In the genomic region with DNA sequence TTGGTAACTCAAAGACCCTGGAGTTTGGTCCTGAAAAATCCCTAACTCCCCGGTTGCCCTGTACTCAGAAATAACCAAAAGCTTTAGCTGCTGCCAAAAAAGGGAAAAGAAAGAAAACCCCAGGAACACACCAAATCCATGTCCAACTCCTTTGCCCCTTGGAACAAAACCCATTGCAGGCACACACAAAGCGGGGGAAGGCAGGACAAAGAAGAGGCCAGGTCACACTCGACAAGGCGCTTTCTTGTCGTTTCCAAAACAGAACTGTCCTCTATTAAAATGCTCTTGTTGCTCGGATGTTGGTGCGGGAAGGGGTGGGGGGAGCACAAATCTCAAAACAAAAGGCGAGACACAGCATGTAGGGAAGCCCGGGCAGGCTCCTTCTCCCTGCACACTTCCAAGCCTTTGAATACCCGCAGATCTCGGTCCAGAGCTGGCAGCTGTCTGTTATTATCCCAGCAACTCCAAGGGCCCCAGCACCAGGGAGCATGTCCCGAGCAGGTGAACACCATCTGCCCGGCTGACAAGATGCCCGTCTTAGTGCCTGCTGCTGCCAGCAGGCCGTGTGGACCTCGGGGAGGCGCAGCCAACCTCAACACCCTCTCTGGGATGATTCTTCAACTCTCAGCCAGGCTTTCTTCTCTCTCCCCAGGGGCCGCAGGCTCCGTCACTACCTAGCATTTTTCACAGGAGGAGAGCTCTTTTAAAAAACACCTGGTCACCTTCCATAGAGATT, we compare ENCODE assay signal across 9 cellular contexts.
DNase-seq lines count a peak whose midpoint lies in the region; ATAC-seq and TF ChIP-seq lines count a peak whose summit lies in the region.
"Had no signal": no experiment of that assay in that cellular context is flagged by ENCODE, and none has a peak within 500 bp of the region (broad histone marks: within the 10 kb centered on the region; RNA-seq: fewer than 3 reads in every experiment).

No MANE protein-coding gene starts in this region.

- H3K36me3 ChIP-seq in naive thymus-derived CD4-positive, alpha-beta T cell (ENCODE audit: control insufficient read depth in 2 of 3, insufficient read depth in 3 of 3, low read length in 3 of 3), result no peaks in the 10 kb centered on the region
- H3K36me3 ChIP-seq in hepatocyte (replicated peaks; ENCODE audit: insufficient read depth, low read depth), result no peaks in the 10 kb centered on the region

- CTCF ChIA-PET in naive thymus-derived CD4-positive, alpha-beta T cell (lab: Charles Lee), result interaction anchor here (1.2 to 1.5 kb wide), 3 partner anchors 10 to 179 kb away, joined by 3 to 6 read pairs (median 4); no protein-coding TSS in a partner anchor

- peaks cover 63% of the 10 kb centered on the region for H3K4me1 Mint-ChIP-seq in activated naive CD8-positive, alpha-beta T cell treated with anti-CD3 and anti-CD28 coated beads, Interleukin-2, amount 10 ng/mL, durations not matched to agents 7 days and 5 days
- H3K4me1 Mint-ChIP-seq in naive thymus-derived CD4-positive, alpha-beta T cell, result peaks cover 47 to 97% (median 88%) of the 10 kb centered on the region in 7 donors
- H3K4me1 Mint-ChIP-seq in HFFc6 (ENCODE audit: low read depth), result peaks cover 38% of the 10 kb centered on the region

- no peak overlapping the region for H2AFZ ChIP-seq in hepatocyte

- 66% methylated on average over 19 of the region's 19 CpGs for WGBS in hepatocyte (ENCODE audit: low lambda C conversion rate, missing lambda C conversion rate)

- intact Hi-C loops in naive thymus-derived CD4-positive, alpha-beta T cell (cut with micrococcal nuclease), result loop anchor here (1.0 to 5.0 kb wide), 6 partner anchors 13 to 48 kb away; no protein-coding TSS in a partner anchor

- no peaks in the 10 kb centered on the region for H3K9me2 ChIP-seq in hepatocyte (replicated peaks; ENCODE audit: insufficient read depth)

- H3K27ac ChIP-seq in naive thymus-derived CD4-positive, alpha-beta T cell (ENCODE audit: low read depth, low read length), result peak overlapping the region; percentile 53
- no peak overlapping the region for H3K27ac ChIP-seq in hepatocyte

- H3K27me3 ChIP-seq in naive thymus-derived CD4-positive, alpha-beta T cell (ENCODE audit: control insufficient read depth in 2 of 2, insufficient read depth in 2 of 2, low read length in 2 of 2), result no peaks in the 10 kb centered on the region
- no peaks in the 10 kb centered on the region for H3K27me3 ChIP-seq in hepatocyte

- H3K4me3 Mint-ChIP-seq in activated naive CD8-positive, alpha-beta T cell treated with anti-CD3 and anti-CD28 coated beads, Interleukin-2, amount 10 ng/mL, durations not matched to agents 7 days and 5 days, result peak overlapping the region; percentile 70
- H3K4me3 Mint-ChIP-seq in naive thymus-derived CD4-positive, alpha-beta T cell, result peak overlapping the region; percentile 59 to 85 (median 78)
- H3K4me3 Mint-ChIP-seq in HFFc6, result no peak overlapping the region

- TF ChIP-seq CTCF in hepatocyte (IDR thresholded peaks at IDR 0.05; ENCODE audit: poor library complexity) (no peak), HFFc6 (IDR thresholded peaks at IDR 0.05) (no peak)

- peaks cover 100% of the 10 kb centered on the region for H3K79me2 ChIP-seq in hepatocyte

- no peak overlapping the region for H3K4me2 ChIP-seq in hepatocyte

- peak overlapping the region; percentile 20 for H3K4me3 ChIP-seq in naive thymus-derived CD4-positive, alpha-beta T cell (ENCODE audit: low read length)
- no peak overlapping the region for H3K4me3 ChIP-seq in hepatocyte
- H3K4me3 ChIP-seq: K562 had no signal

- peaks cover 53% of the 10 kb centered on the region for H4K20me1 ChIP-seq in hepatocyte (ENCODE audit: insufficient read depth, poor library complexity, severe bottlenecking)

- H3K36me3 Mint-ChIP-seq in activated naive CD8-positive, alpha-beta T cell treated with anti-CD3 and anti-CD28 coated beads, Interleukin-2, amount 10 ng/mL, durations not matched to agents 7 days and 5 days, result peaks cover 13% of the 10 kb centered on the region
- H3K36me3 Mint-ChIP-seq in naive thymus-derived CD4-positive, alpha-beta T cell, result peaks cover 0 to 3% (median 0%) of the 10 kb centered on the region in 5 donors
- H3K36me3 Mint-ChIP-seq in HFFc6 (ENCODE audit: low read depth), result 0 out of 2 replicates have a peak, but pooled peaks cover 6% of the 10 kb centered on the region

- DNase-seq in COR-L47 (lab: John Stamatoyannopoulos, UW) (peak; percentile 96), NCI-H146 (lab: John Stamatoyannopoulos, UW) (peak; percentile 85), hepatocyte (ENCODE audit: low spot score) (no peak), occipital lobe (lab: John Stamatoyannopoulos, UW) (no peak), glomerular visceral epithelial cell (ENCODE audit: extremely low spot score) (no peak), HFFc6 (no peak)
- DNase-seq in activated naive CD8-positive, alpha-beta T cell treated with anti-CD3 and anti-CD28 coated beads, Interleukin-2, amount 10 ng/mL, durations not matched to agents 7 days and 5 days, result no peak
- no peak for DNase-seq in naive thymus-derived CD4-positive, alpha-beta T cell

- H3K9me3 Mint-ChIP-seq in activated naive CD8-positive, alpha-beta T cell treated with anti-CD3 and anti-CD28 coated beads, Interleukin-2, amount 10 ng/mL, durations not matched to agents 7 days and 5 days, result no peaks in the 10 kb centered on the region
- no peaks in the 10 kb centered on the region for H3K9me3 Mint-ChIP-seq in naive thymus-derived CD4-positive, alpha-beta T cell
- H3K9me3 Mint-ChIP-seq in HFFc6, result no peaks in the 10 kb centered on the region

- no peaks in the 10 kb centered on the region for H3K27me3 Mint-ChIP-seq in activated naive CD8-positive, alpha-beta T cell treated with anti-CD3 and anti-CD28 coated beads, Interleukin-2, amount 10 ng/mL, durations not matched to agents 7 days and 5 days
- no peaks in the 10 kb centered on the region for H3K27me3 Mint-ChIP-seq in naive thymus-derived CD4-positive, alpha-beta T cell
- no peaks in the 10 kb centered on the region; the same call in 1 of the 2 replicates for H3K27me3 Mint-ChIP-seq in HFFc6 (ENCODE audit: insufficient read depth)

- POLR2A ChIA-PET in activated naive CD8-positive, alpha-beta T cell treated with anti-CD3 and anti-CD28 coated beads, Interleukin-2, amount 10 ng/mL, durations not matched to agents 7 days and 5 days (lab: Charles Lee), result interaction anchor here (0.7 to 2.8 kb wide), 6 partner anchors 11 to 95 kb away, joined by 3 to 16 read pairs (median 5); no protein-coding TSS in a partner anchor
- POLR2A ChIA-PET in naive thymus-derived CD4-positive, alpha-beta T cell (lab: Charles Lee), result interaction anchor here (0.9 to 1.6 kb wide), 5 partner anchors 10 to 22 kb away, joined by 3 to 7 read pairs (median 4); no protein-coding TSS in a partner anchor

- peaks cover 4 to 68% of the 10 kb centered on the region in 2 donors for H3K4me1 ChIP-seq in naive thymus-derived CD4-positive, alpha-beta T cell (ENCODE audit: control insufficient read depth in 2 of 2, insufficient read depth in 2 of 2, low read length in 2 of 2)
- H3K4me1 ChIP-seq in hepatocyte (ENCODE audit: insufficient read depth), result peaks cover 31% of the 10 kb centered on the region

- no peaks in the 10 kb centered on the region for H3K9me3 ChIP-seq in naive thymus-derived CD4-positive, alpha-beta T cell (ENCODE audit: control insufficient read depth in 2 of 3, low read length in 3 of 3)
- H3K9me3 ChIP-seq in hepatocyte (ENCODE audit: low read depth), result no peaks in the 10 kb centered on the region

- peak overlapping the region; percentile 91 for H3K27ac Mint-ChIP-seq in activated naive CD8-positive, alpha-beta T cell treated with anti-CD3 and anti-CD28 coated beads, Interleukin-2, amount 10 ng/mL, durations not matched to agents 7 days and 5 days
- peak overlapping the region; percentile 6 to 92 (median 84) for H3K27ac Mint-ChIP-seq in naive thymus-derived CD4-positive, alpha-beta T cell
- no peak overlapping the region for H3K27ac Mint-ChIP-seq in HFFc6

- ATAC-seq in activated naive CD8-positive, alpha-beta T cell treated with anti-CD3 and anti-CD28 coated beads, Interleukin-2, amount 10 ng/mL, durations not matched to agents 7 days and 5 days (ENCODE audit: low read depth), result no peak
- ATAC-seq in naive thymus-derived CD4-positive, alpha-beta T cell, result no peak

Comparison
In these comparisons a context has a peak if more than half of its experiments do, and no peak if none do; other contexts are left out.
1. DNase-seq: peak in COR-L47 (single experiment) and NCI-H146 (single experiment); none in activated naive CD8-positive, alpha-beta T cell treated with anti-CD3 and anti-CD28 coated beads, Interleukin-2, amount 10 ng/mL, durations not matched to agents 7 days and 5 days (single experiment), naive thymus-derived CD4-positive, alpha-beta T cell (0 of 9), hepatocyte (single experiment), occipital lobe (single experiment), glomerular visceral epithelial cell (single experiment) and HFFc6 (single experiment).